20 cellular contexts compared by ENCODE assay signal in the genomic region with DNA sequence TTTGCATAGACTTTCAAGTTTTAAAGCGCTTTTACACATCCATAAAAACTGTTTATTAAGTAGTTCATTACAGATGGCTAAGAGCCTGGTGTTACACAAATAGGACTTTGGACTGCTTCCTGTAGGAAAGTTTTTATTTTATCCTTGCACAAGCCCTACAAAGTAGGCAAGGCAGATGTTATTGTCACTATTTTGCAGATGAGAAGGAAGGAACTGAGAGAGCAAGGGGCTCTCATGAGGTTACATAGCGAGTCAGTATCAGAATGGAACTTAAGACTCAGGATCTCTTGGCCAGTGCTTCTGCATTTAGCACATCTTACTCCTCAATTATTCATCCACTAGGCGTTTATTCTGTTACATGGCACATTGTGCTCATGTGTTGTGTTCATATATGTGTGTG. TPM values are rescaled to one million over a fixed set of nuclear protein-coding genes. Genes with fewer than 3 reads are reported as not detected.
DNase-seq lines count a peak whose midpoint lies in the region; ATAC-seq, FAIRE-seq and TF ChIP-seq lines count a peak whose summit lies in the region.
"Had no signal": no experiment of that assay in that cellular context is flagged by ENCODE, and none has a peak within 500 bp of the region (broad histone marks: within the 10 kb centered on the region; RNA-seq: fewer than 3 reads in every experiment).

No MANE protein-coding gene starts in this region.

- H3K4me3 ChIP-seq in OCI-LY1 (ENCODE audit: low read depth, low read length, poor library complexity, severe bottlenecking) (no peak overlapping the region), HepG2 (replicated peaks in 1 of 3; ENCODE audit: insufficient read depth in 1 of 3, low read depth in 2 of 3, low read length in 3 of 3) (no peak overlapping the region), foreskin fibroblast (ENCODE audit: low read depth in 1 of 2, low read length in 2 of 2) (no peak overlapping the region)
- H3K4me3 ChIP-seq: K562, left ventricle myocardium inferior, pancreas had no signal

- POLR2A ChIA-PET in HepG2 (lab: Yijun Ruan, JAX), result no interaction called here

- H3K4me3 Mint-ChIP-seq in chondrocyte (ENCODE audit: unreplicated experiment), result no peak overlapping the region
- H3K4me3 Mint-ChIP-seq: activated CD4-positive, alpha-beta T cell treated with anti-CD3 and anti-CD28 coated beads for 36 hours; activated CD8-positive, alpha-beta memory T cell treated with anti-CD3 and anti-CD28 coated beads, Interleukin-2, amount 10 ng/mL, durations not matched to agents 7 days and 5 days had no signal

- peak; percentile 39 for FAIRE-seq in HepG2 (lab: Jason Lieb, UNC)
- FAIRE-seq: H1, pancreas, urothelium cell line had no signal

- H3K79me2 ChIP-seq in OCI-LY1 (ENCODE audit: insufficient read depth, low read length), result no peaks in the 10 kb centered on the region
- peaks cover 13% of the 10 kb centered on the region for H3K79me2 ChIP-seq in HepG2 (ENCODE audit: insufficient read depth, low read length)

- H3K9ac ChIP-seq in OCI-LY1 (ENCODE audit: low read length), result no peak overlapping the region
- no peak overlapping the region for H3K9ac ChIP-seq in HepG2 (ENCODE audit: insufficient read depth, low read depth, low read length)
- H3K9ac ChIP-seq: SK-N-SH had no signal

- no peaks in the 10 kb centered on the region for H3K9me2 ChIP-seq in OCI-LY1 (ENCODE audit: low read depth, low read length)
- H3K9me2 ChIP-seq: SK-N-SH had no signal

- intact Hi-C loops in HepG2 (cut with micrococcal nuclease; ENCODE audit: unreplicated experiment), result loop anchor here (5.0 kb wide), 1 partner anchor 70 kb away; a partner anchor contains a TSS

- H2AFZ ChIP-seq in OCI-LY1 (ENCODE audit: low read length), result no peak overlapping the region
- no peak overlapping the region for H2AFZ ChIP-seq in HepG2 (ENCODE audit: low read length)

- no peaks in the 10 kb centered on the region for H3K9me3 Mint-ChIP-seq in chondrocyte (ENCODE audit: low read depth)

- in situ Hi-C loops in HepG2 (cut with HindIII; ENCODE audit: extremely low pct_ligation_motif_present, low pct_unique_long_range_greater_than_20kb), result no loop called here

- H3K4me1 Mint-ChIP-seq in chondrocyte (ENCODE audit: low read depth), result peaks cover 17% of the 10 kb centered on the region

- H3K36me3 ChIP-seq in OCI-LY1 (ENCODE audit: insufficient read depth, low read length), result no peaks in the 10 kb centered on the region
- no peaks in the 10 kb centered on the region for H3K36me3 ChIP-seq in HepG2 (replicated peaks in 1 of 2; ENCODE audit: control insufficient read depth in 1 of 2, insufficient read depth in 2 of 2, low read length in 2 of 2)
- H3K36me3 ChIP-seq: left ventricle myocardium inferior, pancreas had no signal

- no peaks in the 10 kb centered on the region for H3K36me3 Mint-ChIP-seq in chondrocyte (ENCODE audit: low read depth)

- H3K27ac Mint-ChIP-seq in chondrocyte (ENCODE audit: unreplicated experiment), result no peak overlapping the region
- H3K27ac Mint-ChIP-seq: activated CD4-positive, alpha-beta T cell treated with anti-CD3 and anti-CD28 coated beads for 36 hours; activated CD8-positive, alpha-beta memory T cell treated with anti-CD3 and anti-CD28 coated beads, Interleukin-2, amount 10 ng/mL, durations not matched to agents 7 days and 5 days had no signal

- H3K27ac ChIP-seq in OCI-LY1 (ENCODE audit: low read depth, low read length, poor library complexity, severe bottlenecking) (peak overlapping the region; percentile 9), HepG2 (ENCODE audit: extremely low read length, insufficient read depth, low read length) (no peak overlapping the region)
- H3K27ac ChIP-seq: left ventricle myocardium inferior, pancreas had no signal

- H3K27me3 Mint-ChIP-seq in chondrocyte (ENCODE audit: low read depth), result peaks cover 9% of the 10 kb centered on the region

- no peaks in the 10 kb centered on the region for H3K9me3 ChIP-seq in OCI-LY1 (ENCODE audit: low read length)
- H3K9me3 ChIP-seq in HepG2 (ENCODE audit: low read length), result no peaks in the 10 kb centered on the region
- H3K9me3 ChIP-seq: left ventricle myocardium inferior, pancreas, SK-N-SH had no signal

- TF ChIP-seq RAD21 in HepG2 (CRISPR knock-in tag; IDR thresholded peaks at IDR 0.05), result no peak

- no TSS peak for BruUV-seq in HepG2 (replicated peaks; lab: Mats Ljungman, UMichigan)

- CTCF ChIA-PET in HepG2 (lab: Yijun Ruan, JAX; ENCODE audit: low intra/inter-chr PET ratio, low total read pairs), result no interaction called here

- H3K27me3 ChIP-seq in OCI-LY1 (ENCODE audit: insufficient read depth, low read length), result no peaks in the 10 kb centered on the region
- H3K27me3 ChIP-seq in HepG2 (ENCODE audit: control insufficient read depth in 1 of 2, insufficient read depth in 2 of 2, low read length in 2 of 2), result peaks cover 3 to 15% of the 10 kb centered on the region in 2 experiments; a peak in 3 of 5 replicates
- H3K27me3 ChIP-seq: pancreas had no signal

- peak in 1 of 2 experiments; percentile 29; a peak in 1 of 4 replicates for TF ChIP-seq EP300 in HepG2 (IDR thresholded peaks at IDR 0.05; ENCODE audit: low read depth in 2 of 2, low read length in 2 of 2)
- no peak for TF ChIP-seq EP300 in HepG2 (CRISPR knock-in tag; IDR thresholded peaks at IDR 0.05; ENCODE audit: borderline replicate concordance)

- H4K20me1 ChIP-seq in OCI-LY1 (ENCODE audit: insufficient read depth, low read length), result no peaks in the 10 kb centered on the region
- peaks cover 10% of the 10 kb centered on the region; the same call in 1 of the 2 replicates for H4K20me1 ChIP-seq in HepG2 (ENCODE audit: insufficient read depth, low read length)

- TF ChIP-seq POLR2A in HepG2 (IDR thresholded peaks at IDR 0.05; ENCODE audit: insufficient read depth in 1 of 2, low read depth in 2 of 2, low read length in 2 of 2), result no peak

- ATAC-seq in GM19043 (IDR thresholded peaks at IDR 0.05; ENCODE audit: low read depth, unreplicated experiment), result peak; percentile 24
- no peak for ATAC-seq in HepG2
- ATAC-seq: activated CD4-positive, alpha-beta T cell treated with anti-CD3 and anti-CD28 coated beads for 36 hours; activated CD8-positive, alpha-beta memory T cell treated with anti-CD3 and anti-CD28 coated beads, Interleukin-2, amount 10 ng/mL, durations not matched to agents 7 days and 5 days; K562; pancreas; sciatic nerve had no signal

- TF ChIP-seq CTCF in OCI-LY1 (IDR thresholded peaks at IDR 0.05; ENCODE audit: low read length) (no peak), HepG2 (CRISPR knock-in tag; IDR thresholded peaks at IDR 0.05) (no peak), foreskin fibroblast (IDR thresholded peaks at IDR 0.05; ENCODE audit: low read depth, low read length) (no peak), chondrocyte (IDR thresholded peaks at IDR 0.05) (no peak)

- no peaks in the 10 kb centered on the region; the same call in 1 of the 2 replicates for H3F3A ChIP-seq in OCI-LY1 (ENCODE audit: insufficient read depth, low read length)

- WGBS in HepG2 (ENCODE audit: low lambda C conversion rate), result 17% methylated on average over 3 of the region's 3 CpGs

- H3K4me2 ChIP-seq in OCI-LY1 (ENCODE audit: low read length) (peak overlapping the region; percentile 24; the same call in 1 of the 2 replicates), HepG2 (ENCODE audit: low read depth, low read length) (peak overlapping the region; percentile 66; the same call in 1 of the 2 replicates)
- H3K4me2 ChIP-seq: SK-N-SH had no signal

- DNase-seq in CD1c-positive myeloid dendritic cell (ENCODE audit: extremely low spot score) (peak; percentile 31), HepG2 (ENCODE audit: low spot score) (peak; percentile 47), foreskin fibroblast (no peak), chondrocyte (ENCODE audit: low spot score) (no peak), DMS 273 treated with DMSO at 0.1 percent for 48 hours (lab: John Stamatoyannopoulos, UW) (no peak)
- DNase-seq in stimulated activated naive CD4-positive, alpha-beta T cell treated with Interleukin-2 at 50 U/mL for 16 hours (lab: John Stamatoyannopoulos, UW), result no peak
- DNase-seq: activated CD4-positive, alpha-beta T cell treated with anti-CD3 and anti-CD28 coated beads for 36 hours; activated CD8-positive, alpha-beta memory T cell treated with anti-CD3 and anti-CD28 coated beads, Interleukin-2, amount 10 ng/mL, durations not matched to agents 7 days and 5 days; left ventricle myocardium inferior; NCI-H1105 treated with DMSO at 0.1 percent for 48 hours; NCI-H526 treated with DMSO at 0.1 percent for 48 hours; pancreas; SK-N-SH; stimulated activated CD4-positive, alpha-beta T cell treated with anti-CD3 and anti-CD28 coated beads, Interleukin-1b, Interleukin-23, amount 100 ng/mL, for 48 hours had no signal

- H3K4me1 ChIP-seq in OCI-LY1 (ENCODE audit: insufficient read depth, low read length, severe bottlenecking) (peaks cover 74% of the 10 kb centered on the region), HepG2 (ENCODE audit: insufficient read depth, low read length) (peaks cover 57% of the 10 kb centered on the region)

RNA-seq across cellular contexts. Expression of a gene that starts 2.6 kb away (rescaled TPM):
- total RNA-seq in HepG2 (2016; rRNA removed; fragmentation: Illumina TruSeq; extraction: Trizol) (14.5 and 16.6 TPM in 2 replicates), chondrocyte (66.6 to 88.0 TPM (median 87.9 TPM) in 3 replicates)
- total RNA-seq in HepG2 (2016; cell fraction: cytosol; rRNA removed; fragmentation: Illumina TruSeq; extraction: Trizol; ENCODE audit: low read depth), result 11.7 and 13.0 TPM in 2 replicates
- 11.8 and 16.6 TPM in 2 replicates for total RNA-seq in HepG2 (2016; cell fraction: insoluble cytoplasmic fraction; rRNA removed; fragmentation: Illumina TruSeq; extraction: Trizol)
- 26.9 and 28.5 TPM in 2 replicates for total RNA-seq in HepG2 (2016; cell fraction: membrane; rRNA removed; fragmentation: Illumina TruSeq; extraction: Trizol)
- total RNA-seq in HepG2 (2016; cell fraction: nucleus; rRNA removed; fragmentation: Illumina TruSeq; extraction: Trizol), result 15.3 TPM in 2 replicates
- 34.0 and 40.1 TPM in 2 replicates for polyA plus RNA-seq in HepG2 (2011; rRNA removed)
- polyA plus RNA-seq in HepG2 (2011; cell fraction: cytosol; rRNA removed), result 28.8 and 30.9 TPM in 2 replicates
- polyA plus RNA-seq in HepG2 (2011; cell fraction: nucleus; rRNA removed), result 60.6 and 63.0 TPM in 2 replicates
- polyA plus RNA-seq in HepG2 (2012), result 17.3 and 31.0 TPM in 2 replicates
- polyA plus RNA-seq in HepG2 (2016; cell fraction: cytosol; fragmentation: Illumina TruSeq; extraction: Trizol; ENCODE audit: low read depth), result 13.8 and 14.2 TPM in 2 replicates
- polyA plus RNA-seq in HepG2 (2016; cell fraction: insoluble cytoplasmic fraction; fragmentation: Illumina TruSeq; extraction: Trizol; ENCODE audit: low read depth), result 17.8 and 22.4 TPM in 2 replicates
- 32.7 and 35.8 TPM in 2 replicates for polyA plus RNA-seq in HepG2 (2016; cell fraction: membrane; fragmentation: Illumina TruSeq; extraction: Trizol; ENCODE audit: low read depth)
- polyA plus RNA-seq in HepG2 (2016; cell fraction: nucleus; fragmentation: Illumina TruSeq; extraction: Trizol; ENCODE audit: insufficient read depth, low read depth), result 41.1 and 43.4 TPM in 2 replicates
- 50.0 and 68.4 TPM in 2 replicates for polyA minus RNA-seq in HepG2 (2011; rRNA and poly(A)+ RNA removed; ENCODE audit: low replicate concordance)
- 15.6 and 16.3 TPM in 2 replicates for polyA minus RNA-seq in HepG2 (2011; cell fraction: cytosol; rRNA and poly(A)+ RNA removed)
- polyA minus RNA-seq in HepG2 (2011; cell fraction: nucleus; rRNA and poly(A)+ RNA removed), result 24.2 and 25.9 TPM in 2 replicates

RNA-seq across cellular contexts. Expression of a gene that starts 46.8 kb away (rescaled TPM):
- 2.8 and 4.1 TPM in 2 replicates for total RNA-seq in HepG2 (2016; rRNA removed; fragmentation: Illumina TruSeq; extraction: Trizol)
- total RNA-seq in HepG2 (2016; cell fraction: cytosol; rRNA removed; fragmentation: Illumina TruSeq; extraction: Trizol; ENCODE audit: low read depth), result 0.44 and 0.81 TPM in 2 replicates
- total RNA-seq in HepG2 (2016; cell fraction: insoluble cytoplasmic fraction; rRNA removed; fragmentation: Illumina TruSeq; extraction: Trizol), result 3.1 and 4.0 TPM in 2 replicates
- total RNA-seq in HepG2 (2016; cell fraction: membrane; rRNA removed; fragmentation: Illumina TruSeq; extraction: Trizol), result 1.4 and 1.5 TPM in 2 replicates
- 1.7 and 2.7 TPM in 2 replicates for total RNA-seq in HepG2 (2016; cell fraction: nucleus; rRNA removed; fragmentation: Illumina TruSeq; extraction: Trizol)
- 0.48 and 0.50 TPM in 2 replicates for polyA plus RNA-seq in HepG2 (2011; rRNA removed)
- polyA plus RNA-seq in HepG2 (2011; cell fraction: cytosol; rRNA removed), result 0.31 and 0.43 TPM in 2 replicates
- polyA plus RNA-seq in HepG2 (2011; cell fraction: nucleus; rRNA removed), result 0.29 and 0.58 TPM in 2 replicates
- polyA plus RNA-seq in HepG2 (2012), result 0.40 and 0.43 TPM in 2 replicates
- polyA plus RNA-seq in HepG2 (2016; cell fraction: cytosol; fragmentation: Illumina TruSeq; extraction: Trizol; ENCODE audit: low read depth), result 0.10 and 0.25 TPM in 2 replicates
- polyA plus RNA-seq in HepG2 (2016; cell fraction: insoluble cytoplasmic fraction; fragmentation: Illumina TruSeq; extraction: Trizol; ENCODE audit: low read depth), result 1.7 and 2.1 TPM in 2 replicates
- polyA plus RNA-seq in HepG2 (2016; cell fraction: membrane; fragmentation: Illumina TruSeq; extraction: Trizol; ENCODE audit: low read depth), result 0.34 and 0.35 TPM in 2 replicates
- polyA plus RNA-seq in HepG2 (2016; cell fraction: nucleus; fragmentation: Illumina TruSeq; extraction: Trizol; ENCODE audit: insufficient read depth, low read depth), result 1.0 and 1.5 TPM in 2 replicates
- polyA minus RNA-seq in HepG2 (2011; rRNA and poly(A)+ RNA removed; ENCODE audit: low replicate concordance), result 0.80 and 17.9 TPM in 2 replicates
- 0.40 and 1.7 TPM in 2 replicates for polyA minus RNA-seq in HepG2 (2011; cell fraction: cytosol; rRNA and poly(A)+ RNA removed)
- 1.2 and 2.0 TPM in 2 replicates for polyA minus RNA-seq in HepG2 (2011; cell fraction: nucleus; rRNA and poly(A)+ RNA removed)
- 4.8 to 6.6 TPM (median 5.7 TPM) in 3 replicates for total RNA-seq in chondrocyte

Comparison
In these comparisons a context has a peak if more than half of its experiments do, and no peak if none do; other contexts are left out.
1. DNase-seq: peak in CD1c-positive myeloid dendritic cell (single experiment) and HepG2 (single experiment); none in stimulated activated naive CD4-positive, alpha-beta T cell treated with Interleukin-2 at 50 U/mL for 16 hours (single experiment), foreskin fibroblast (0 of 2), chondrocyte (single experiment) and DMS 273 treated with DMSO at 0.1 percent for 48 hours (single experiment).